Comparison of ENCODE assay signal across 8 cellular contexts in the genomic region with DNA sequence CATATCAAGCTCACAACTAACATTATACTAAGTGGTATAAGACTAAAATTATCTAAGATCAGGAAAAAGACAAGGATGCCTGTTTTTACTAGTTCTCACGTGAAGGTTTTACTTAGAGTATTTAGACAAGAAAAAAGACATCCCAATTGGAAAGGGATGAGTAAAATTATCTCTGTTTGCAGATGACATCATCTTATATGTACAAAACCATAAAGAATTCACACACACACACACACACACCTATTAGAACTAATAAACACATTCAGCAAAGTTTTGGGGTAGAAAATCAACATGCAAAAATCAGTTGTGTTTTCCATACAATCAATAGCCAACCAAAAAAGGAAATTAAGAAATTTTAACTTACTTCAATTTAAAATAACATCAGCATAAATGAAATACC. TPM values are rescaled to one million over a fixed set of nuclear protein-coding genes. Genes with fewer than 3 reads are reported as not detected.
"Had no signal": no experiment of that assay in that cellular context is flagged by ENCODE, and none has a peak within 500 bp of the region (broad histone marks: within the 10 kb centered on the region; RNA-seq: fewer than 3 reads in every experiment).

No MANE protein-coding gene starts in this region.

- H3K4me3 ChIP-seq: GM12878 had no signal

- DNase-seq: GDM1, GF-D8 had no signal

- FAIRE-seq: G401.6, GM12878, GM12891, GM12892, GM18507, GM19239 had no signal

- ATAC-seq: GM12878 had no signal

RNA-seq across cellular contexts. Expression of gene RGPD4, which starts 35.9 kb away (rescaled TPM):
- total RNA-seq: GM12878 had no signal
